ENCODE assay signal across 1 cellular context in the genomic region with DNA sequence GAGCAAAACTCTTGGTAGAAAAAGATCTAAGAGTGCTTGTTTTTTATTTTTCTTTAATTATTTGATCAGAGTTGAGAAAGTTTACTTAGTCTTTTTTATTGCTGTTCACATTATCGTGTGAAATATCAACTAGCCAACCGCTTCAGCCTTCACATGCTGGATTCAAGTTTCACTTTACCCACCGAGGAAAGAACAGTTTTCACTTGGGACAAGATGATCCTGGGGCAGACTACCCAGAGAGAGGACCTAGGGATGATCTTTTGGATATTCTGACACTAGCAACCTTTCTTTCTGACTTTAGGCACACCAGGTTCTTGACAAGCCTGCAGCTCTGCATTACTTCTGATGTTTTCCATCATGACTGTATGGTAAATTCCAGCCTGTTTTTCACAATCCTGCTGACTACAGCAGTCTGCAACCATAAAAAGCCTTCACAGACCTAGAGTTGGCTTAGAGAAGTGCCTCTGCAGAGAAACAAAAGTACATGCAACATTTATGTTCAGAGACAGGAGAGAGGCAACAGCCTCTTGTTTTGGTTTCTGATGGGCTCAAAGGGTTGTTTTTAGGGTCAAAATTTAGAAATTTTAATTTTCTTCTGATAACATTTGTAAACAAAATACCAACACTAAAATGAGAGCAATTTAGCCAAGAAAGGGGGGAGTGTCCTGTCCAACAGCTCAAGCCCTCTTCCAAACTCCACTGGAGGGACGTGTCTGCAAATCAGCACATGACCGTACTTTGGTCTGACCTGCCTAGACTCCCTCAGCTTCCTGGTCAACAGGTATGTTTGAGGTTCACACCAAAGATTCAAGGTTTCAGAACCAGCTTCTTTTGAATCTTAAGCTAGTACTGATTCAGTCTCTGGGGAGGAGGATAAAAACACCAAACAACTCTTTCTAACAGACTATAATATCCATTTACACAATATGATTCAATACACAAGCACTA.
TF ChIP-seq lines count a peak whose summit lies in the region.

No MANE protein-coding gene starts in this region.

TF ChIP-seq in GM23338, 12 proteins besides CTCF, POLR2A, EP300 and RAD21 (continued from another document):
- no peak for TF ChIP-seq CREB1 (CRISPR knock-in tag; IDR thresholded peaks at IDR 0.05; ENCODE audit: low read depth)
- TF ChIP-seq ZNF114 (CRISPR knock-in tag; IDR thresholded peaks at IDR 0.05), result no peak
